ENCODE assay signal across 16 cellular contexts in the genomic region with DNA sequence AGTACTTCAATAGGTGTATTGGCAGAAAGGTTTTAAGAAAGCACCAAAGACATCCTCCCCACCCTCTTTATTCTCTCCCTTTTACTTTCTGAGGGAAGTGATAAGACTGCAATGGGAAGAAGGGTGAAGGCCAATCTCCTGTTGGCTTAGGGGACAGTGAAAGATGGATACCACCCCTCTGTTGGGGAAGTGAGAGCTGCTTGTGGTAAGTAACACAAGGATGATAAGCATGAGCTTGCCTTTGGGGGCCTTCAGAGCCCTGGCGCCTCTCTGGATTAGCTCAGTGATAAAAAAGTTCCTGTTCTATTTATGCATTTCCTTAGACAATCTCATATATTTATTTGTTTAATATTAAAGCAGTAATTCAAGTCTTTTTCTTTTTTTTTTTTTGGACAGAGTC.
"Had no signal": no experiment of that assay in that cellular context is flagged by ENCODE, and none has a peak within 500 bp of the region (broad histone marks: within the 10 kb centered on the region; RNA-seq: fewer than 3 reads in every experiment).

No MANE protein-coding gene starts in this region.

- H3K4me3 ChIP-seq: hepatocyte, psoas muscle, uterus had no signal

- FAIRE-seq: kidney had no signal

- H3K27ac ChIP-seq: foreskin keratinocyte, hepatocyte, psoas muscle, uterus had no signal

- H3K27me3 ChIP-seq: foreskin keratinocyte, hepatocyte, uterus had no signal

- ATAC-seq: effector memory CD8-positive, alpha-beta T cell; left cardiac atrium; naive thymus-derived CD4-positive, alpha-beta T cell; psoas muscle; sciatic nerve had no signal

- H3K4me1 ChIP-seq: foreskin keratinocyte, psoas muscle, uterus had no signal

- H3K9me3 ChIP-seq: psoas muscle, uterus had no signal

- H3K36me3 ChIP-seq: uterus had no signal

- DNase-seq: effector memory CD8-positive, alpha-beta T cell; erythroblast; head of caudate nucleus; kidney; left cardiac atrium; naive thymus-derived CD4-positive, alpha-beta T cell; nephron progenitor cell; psoas muscle; retina; stimulated activated CD4-positive, alpha-beta T cell treated with anti-CD3 and anti-CD28 coated beads, Interleukin-2, amount 100 ng/mL, for 24 hours; stimulated activated CD4-positive, alpha-beta T cell treated with anti-CD3 and anti-CD28 coated beads, Interleukin-4, amount 100 ng/mL, for 4 hours; stimulated activated naive CD4-positive, alpha-beta T cell treated with Interleukin-2 at 50 U/mL for 16 hours; uterus had no signal
